Comparison of ENCODE assay signal across 10 cellular contexts in genomic region chr20:25039697-25040437, GRCh38. TPM values are rescaled to one million over a fixed set of nuclear protein-coding genes. Genes with fewer than 3 reads are reported as not detected.
DNase-seq lines count a peak whose midpoint lies in the region; ATAC-seq and TF ChIP-seq lines count a peak whose summit lies in the region.
"Had no signal": no experiment of that assay in that cellular context is flagged by ENCODE, and none has a peak within 500 bp of the region (broad histone marks: within the 10 kb centered on the region; RNA-seq: fewer than 3 reads in every experiment).

No MANE protein-coding gene starts in this region.

- dilution Hi-C loops in mammary epithelial cell (cut with HindIII; ENCODE audit: low sequenced_read_pairs): no loop called here

- DNase-seq in mammary epithelial cell: peak; percentile 42
- DNase-seq in activated CD4-positive, alpha-beta T cell treated with anti-CD3 and anti-CD28 coated beads, Interleukin-2, amount 50 U/mL, for 48 hours: no peak

- WGBS in mammary epithelial cell (ENCODE audit: low coverage, missing lambda C conversion rate): 5% methylated on average over 9 of the region's 9 CpGs

- in situ Hi-C loops in mammary epithelial cell (cut with MboI; ENCODE audit: low sequenced_read_pairs in 2 of 2): no loop called here

- H3K4me3 ChIP-seq in mammary epithelial cell (replicated peaks in 1 of 3; ENCODE audit: insufficient read depth in 1 of 3, low read depth in 2 of 3, low read length in 3 of 3) (no peak overlapping the region), stomach smooth muscle (ENCODE audit: low read length in 2 of 2) (peak overlapping the region; percentile 20 to 59)

- no peak for TF ChIP-seq CTCF in mammary epithelial cell (conservative IDR thresholded peaks at IDR 0.05 in 1 of 2, IDR thresholded peaks at IDR 0.05 in 1 of 2; ENCODE audit: extremely low read depth in 1 of 2, insufficient read depth in 1 of 2, low read depth in 1 of 2, low read length in 2 of 2)

- TF ChIP-seq RAD21 in Ishikawa (IDR thresholded peaks at IDR 0.05; ENCODE audit: low read depth): no peak; the same call in 1 of the 2 replicates

- intact Hi-C loops in mammary epithelial cell (cut with micrococcal nuclease): no loop called here

- no peak overlapping the region for H3K4me2 ChIP-seq in mammary epithelial cell (ENCODE audit: insufficient read depth, low read depth, low read length)

- H3K9me3 ChIP-seq in mammary epithelial cell (replicated peaks; ENCODE audit: insufficient read depth, low read length) (no peaks in the 10 kb centered on the region), stomach smooth muscle (ENCODE audit: control insufficient read depth in 2 of 2, low read length in 2 of 2) (no peaks in the 10 kb centered on the region)

- CTCF ChIA-PET in mammary epithelial cell (lab: Charles Lee; ENCODE audit: low non-redundant PET): no interaction called here

- 0 out of 2 replicates have a peak, but pooled peaks have one; percentile 55 for TF ChIP-seq EP300 in Ishikawa (IDR thresholded peaks at IDR 0.05; ENCODE audit: borderline replicate concordance)

- no TSS peak for BruUV-seq in mammary epithelial cell (replicated peaks; lab: Mats Ljungman, UMichigan)

- ATAC-seq in GM19023 (IDR thresholded peaks at IDR 0.05; ENCODE audit: unreplicated experiment) (no peak), HG03025 (IDR thresholded peaks at IDR 0.05; ENCODE audit: low FRiP score, unreplicated experiment) (no peak), HG03135 (IDR thresholded peaks at IDR 0.05; ENCODE audit: unreplicated experiment) (no peak)

- H3K36me3 ChIP-seq in mammary epithelial cell (ENCODE audit: insufficient read depth, low read length) (no peaks in the 10 kb centered on the region), stomach smooth muscle (ENCODE audit: control insufficient read depth in 2 of 2, insufficient read depth in 2 of 2, low read length in 2 of 2) (no peaks in the 10 kb centered on the region)

- no peak overlapping the region for H3K9ac ChIP-seq in mammary epithelial cell (ENCODE audit: insufficient read depth, low read length)
- H3K9ac ChIP-seq in stomach smooth muscle (ENCODE audit: low read length in 2 of 2): peak overlapping the region; percentile 29 to 60

- H3K27ac ChIP-seq in mammary epithelial cell (ENCODE audit: insufficient read depth, low read depth, low read length) (no peak overlapping the region), layer of hippocampus (ENCODE audit: low read depth, low read length) (peak overlapping the region; percentile 89), stomach smooth muscle (ENCODE audit: low read length) (peak overlapping the region; percentile 90)

- no peaks in the 10 kb centered on the region for H3K27me3 ChIP-seq in mammary epithelial cell (ENCODE audit: insufficient read depth, low read length)
- no peaks in the 10 kb centered on the region for H3K27me3 ChIP-seq in layer of hippocampus (ENCODE audit: control insufficient read depth, insufficient read depth, low read length)
- no peaks in the 10 kb centered on the region for H3K27me3 ChIP-seq in stomach smooth muscle (ENCODE audit: control insufficient read depth in 1 of 2, insufficient read depth in 2 of 2, low read length in 2 of 2)

- H3K4me1 ChIP-seq in mammary epithelial cell (ENCODE audit: insufficient read depth, low read length): peaks cover 14% of the 10 kb centered on the region
- H3K4me1 ChIP-seq in stomach smooth muscle (ENCODE audit: control insufficient read depth, insufficient read depth, low read length): peaks cover 88% of the 10 kb centered on the region

- H2AFZ ChIP-seq in mammary epithelial cell (ENCODE audit: low read depth, low read length): peak overlapping the region; percentile 31

- no peaks in the 10 kb centered on the region for H4K20me1 ChIP-seq in mammary epithelial cell (ENCODE audit: insufficient read depth, low read length)

- H3K79me2 ChIP-seq in mammary epithelial cell (ENCODE audit: insufficient read depth, low read length): no peaks in the 10 kb centered on the region

TF ChIP-seq in Ishikawa, 13 proteins besides CTCF, POLR2A, EP300 and RAD21:
- TF ChIP-seq TCF12 (IDR thresholded peaks at IDR 0.05; ENCODE audit: low read depth) (peak; percentile 85), NFIC (IDR thresholded peaks at IDR 0.05) (peak; percentile 90), MAX (IDR thresholded peaks at IDR 0.05) (peak; percentile 37), CEBPB (IDR thresholded peaks at IDR 0.05) (no peak), USF1 (IDR thresholded peaks at IDR 0.05) (peak; percentile 74), TAF1 (IDR thresholded peaks at IDR 0.05; ENCODE audit: low read depth) (no peak), FOXM1 (IDR thresholded peaks at IDR 0.05; ENCODE audit: borderline replicate concordance, low read depth) (no peak), TEAD4 (IDR thresholded peaks at IDR 0.05) (peak; percentile 48), YY1 (IDR thresholded peaks at IDR 0.05; ENCODE audit: low read depth) (no peak)

RNA-seq across cellular contexts. Expression of gene ACSS1, which starts 18.1 kb away (rescaled TPM):
- 1 to 10 TPM; 1.2 to 3.5 TPM for total RNA-seq in mammary epithelial cell
- 2.2 TPM for polyA plus RNA-seq in mammary epithelial cell
- 3.2 TPM for polyA minus RNA-seq in mammary epithelial cell

RNA-seq across cellular contexts. Expression of gene VSX1, which starts 42.1 kb away (rescaled TPM):
- not detected for total RNA-seq in mammary epithelial cell
- polyA plus RNA-seq in mammary epithelial cell: not detected
- polyA minus RNA-seq in mammary epithelial cell: not detected
- total RNA-seq: epithelial cell of proximal tubule, subcutaneous adipose tissue had no signal

RNA-seq across cellular contexts. Expression of gene APMAP, which starts 47.3 kb away (rescaled TPM):
- total RNA-seq in mammary epithelial cell: 100 to 1,000 TPM in 1 of 2 donors, 10 to 100 TPM in 1; 74.6 to 104 TPM
- 66.1 TPM for polyA plus RNA-seq in mammary epithelial cell
- polyA minus RNA-seq in mammary epithelial cell: 30.9 TPM

Comparison
In these comparisons a context has a peak if more than half of its experiments do, and no peak if none do; other contexts are left out.
1. H3K4me3 ChIP-seq: peak in stomach smooth muscle (2 of 2); none in mammary epithelial cell (0 of 3).